8 cellular contexts compared by ENCODE assay signal in genomic region chr2:42196403-42197267, GRCh38. TPM values are rescaled to one million over a fixed set of nuclear protein-coding genes. Genes with fewer than 3 reads are reported as not detected.
DNase-seq lines count a peak whose midpoint lies in the region; ATAC-seq, FAIRE-seq and TF ChIP-seq lines count a peak whose summit lies in the region.

No MANE protein-coding gene starts in this region.

- H3K4me1 Mint-ChIP-seq in immature natural killer cell: peaks cover 25 to 60% of the 10 kb centered on the region in 2 donors

- H3K9me3 Mint-ChIP-seq in immature natural killer cell: no peaks in the 10 kb centered on the region

- intact Hi-C loops in HCT116 (cut with micrococcal nuclease) (loop anchor here (1.0 kb wide), 1 partner anchor 100 kb away; no protein-coding TSS in a partner anchor), K562 (cut with micrococcal nuclease) (loop anchor here (1.0 to 10.0 kb wide), 4 partner anchors 42 to 322 kb away; partner anchors contain the start of gene COX7A2L)

- TF ChIP-seq POLR2A in HCT116 (IDR thresholded peaks at IDR 0.05; ENCODE audit: borderline replicate concordance, extremely low read depth, insufficient read depth, insufficient read length): no peak
- TF ChIP-seq POLR2A in K562 (conservative IDR thresholded peaks at IDR 0.05): no peak

- H3K27ac Mint-ChIP-seq in immature natural killer cell: peak overlapping the region in 4 of 6 donors; percentile 0 to 25 (median 14)

- H3K9ac ChIP-seq in HCT116 (ENCODE audit: low read length): no peak overlapping the region
- H3K9ac ChIP-seq in K562 (ENCODE audit: insufficient read depth in 1 of 2, low read depth in 2 of 2, low read length in 2 of 2): no peak overlapping the region

- H3K9me1 ChIP-seq in K562 (ENCODE audit: control insufficient read depth, insufficient read depth, low read length): no peaks in the 10 kb centered on the region

- H3K9me2 ChIP-seq in HCT116 (ENCODE audit: insufficient read depth): no peaks in the 10 kb centered on the region

- peaks cover 91% of the 10 kb centered on the region for H3K79me2 ChIP-seq in HCT116 (ENCODE audit: insufficient read depth, low read length)
- H3K79me2 ChIP-seq in K562 (ENCODE audit: control insufficient read depth, insufficient read depth, low read length): peaks cover 17% of the 10 kb centered on the region; the same call in 2 of the 3 replicates

- RAD21 ChIA-PET in HCT116 (lab: Charles Lee; ENCODE audit: low non-redundant PET in 1 of 2, low total read pairs in 2 of 2, uncharacterized antibody in 2 of 2, unreplicated experiment in 2 of 2): no interaction called here

- no peaks in the 10 kb centered on the region for H3K9me3 ChIP-seq in HCT116 (ENCODE audit: control insufficient read depth in 1 of 2, insufficient read depth in 1 of 2, low read depth in 1 of 2, low read length in 2 of 2)
- H3K9me3 ChIP-seq in K562 (replicated peaks; ENCODE audit: control insufficient read depth, insufficient read depth, low read depth, low read length): no peaks in the 10 kb centered on the region

- no peak overlapping the region for H3K4me3 ChIP-seq in HCT116 (replicated peaks in 1 of 2; ENCODE audit: low read depth in 1 of 2, low read length in 2 of 2)
- H3K4me3 ChIP-seq in K562: no peak overlapping the region

- POLR2A ChIA-PET in HCT116 (lab: Charles Lee) (no interaction called here), K562 (lab: Yijun Ruan, JAX) (interaction anchor here (0.7 to 1.4 kb wide), 5 partner anchors 11 to 75 kb away, joined by 3 read pairs; no protein-coding TSS in a partner anchor)

- peak; percentile 50 to 98 (median 66) for TF ChIP-seq CTCF in HCT116 (IDR thresholded peaks at IDR 0.05 in 2 of 3, conservative IDR thresholded peaks at IDR 0.05 in 1 of 3; ENCODE audit: borderline replicate concordance in 1 of 3, insufficient read depth in 1 of 3, low read depth in 2 of 3, low read length in 2 of 3)
- peak; percentile 66 to 99 (median 98) for TF ChIP-seq CTCF in K562 (IDR thresholded peaks at IDR 0.05 in 2 of 3, conservative IDR thresholded peaks at IDR 0.05 in 1 of 3; ENCODE audit: insufficient read depth in 2 of 3, low read depth in 1 of 3, low read length in 3 of 3)

- peaks cover 19% of the 10 kb centered on the region; the same call in 1 of the 2 replicates for H4K20me1 ChIP-seq in HCT116 (ENCODE audit: insufficient read depth)
- 0 out of 2 replicates have a peak, but pooled peaks cover 8% of the 10 kb centered on the region for H4K20me1 ChIP-seq in K562 (replicated peaks; ENCODE audit: control insufficient read depth, insufficient read depth, low read length)

- H3K36me3 Mint-ChIP-seq in immature natural killer cell: no peaks in the 10 kb centered on the region

- H3K4me1 ChIP-seq in HCT116 (ENCODE audit: control insufficient read depth in 1 of 2, insufficient read depth in 2 of 2, low read length in 2 of 2): peaks cover 22 to 37% of the 10 kb centered on the region in 2 experiments
- peaks cover 4 to 10% of the 10 kb centered on the region in 2 experiments; a peak in 3 of 5 replicates for H3K4me1 ChIP-seq in K562 (replicated peaks in 1 of 2; ENCODE audit: control insufficient read depth in 2 of 2, insufficient read depth in 2 of 2, low read length in 2 of 2)

- TF ChIP-seq RAD21 in HCT116 (IDR thresholded peaks at IDR 0.05; ENCODE audit: low read depth) (peak; percentile 78), K562 (CRISPR knock-in tag; conservative IDR thresholded peaks at IDR 0.05 in 1 of 2, IDR thresholded peaks at IDR 0.05 in 1 of 2) (peak; percentile 92)

- peak overlapping the region; percentile 64; the same call in 1 of the 2 replicates for H3K4me2 ChIP-seq in HCT116 (ENCODE audit: low read length)
- H3K4me2 ChIP-seq in K562 (ENCODE audit: insufficient read depth, low read length): peak overlapping the region; percentile 52

- H2AFZ ChIP-seq in HCT116 (ENCODE audit: low read depth, low read length, poor library complexity, severe bottlenecking) (no peak overlapping the region), K562 (ENCODE audit: low read depth, low read length) (peak overlapping the region; percentile 33)

- H3K27me3 Mint-ChIP-seq in immature natural killer cell (ENCODE audit: low read depth in 3 of 3): peaks cover 0 to under 1% (median 0%) of the 10 kb centered on the region in 3 donors

- WGBS in K562 (ENCODE audit: insufficient coverage, low coverage, missing lambda C conversion rate): 39% methylated on average over 9 of the region's 9 CpGs

- in situ Hi-C loops in K562 (cut with MboI): loop anchor here (5.0 kb wide), 1 partner anchor 99 kb away; no protein-coding TSS in a partner anchor

- DNase-seq in NCI-H748 (lab: John Stamatoyannopoulos, UW; ENCODE audit: unreplicated experiment): peak; percentile 22
- DNase-seq in NCI-H748 treated with DMSO at 0.1 percent for 48 hours (lab: John Stamatoyannopoulos, UW): no peak
- peak; percentile 22 for DNase-seq in HCT116 (ENCODE audit: low read depth, low spot score)
- DNase-seq in OCI-M2 (lab: John Stamatoyannopoulos, UW; ENCODE audit: unreplicated experiment): peak; percentile 22
- peak; percentile 43 to 73 (median 60) for DNase-seq in K562 (ENCODE audit: extremely low read depth in 1 of 4, low spot score in 3 of 4)
- DNase-seq in immature natural killer cell: peak; percentile 45 to 57 (median 54)
- no peak for DNase-seq in stimulated activated naive CD8-positive, alpha-beta T cell treated with anti-CD3 and anti-CD28 coated beads, Interleukin-15, Interleukin-2, amounts not matched to agents 100 U/mL and 50 U/mL, for 24 hours
- no peak for DNase-seq in DMS79 treated with DMSO at 0.1 percent for 48 hours (lab: John Stamatoyannopoulos, UW)

- peak; percentile 83; the same call in 1 of the 2 replicates for TF ChIP-seq EP300 in K562 (IDR thresholded peaks at IDR 0.05; ENCODE audit: low read length)

- ATAC-seq in HCT116 (peak; percentile 91), K562 (peak; percentile 98)
- peak; percentile 69 for ATAC-seq in stimulated activated naive CD8-positive, alpha-beta T cell treated with anti-CD3 and anti-CD28 coated beads, Interleukin-15, Interleukin-2, amounts not matched to agents 100 U/mL and 50 U/mL, for 24 hours

- CTCF ChIA-PET in HCT116 (lab: Charles Lee): interaction anchor here (0.8 to 1.9 kb wide), 3 partner anchors 11 to 100 kb away, joined by 3 to 14 read pairs (median 3); no protein-coding TSS in a partner anchor
- CTCF ChIA-PET in K562 (lab: Yijun Ruan, JAX; ENCODE audit: low intra/inter-chr PET ratio): interaction anchor here (0.6 to 3.9 kb wide), 6 partner anchors 92 to 461 kb away, joined by 3 to 39 read pairs (median 4); no protein-coding TSS in a partner anchor

- H3K27ac ChIP-seq in HCT116 (ENCODE audit: low read depth, low read length) (no peak overlapping the region), K562 (ENCODE audit: extremely low read depth, low read depth, low read length) (peak overlapping the region; percentile 46; the same call in 1 of the 3 replicates)

- no TSS peak for BruUV-seq in HCT116 (replicated peaks; lab: Mats Ljungman, UMichigan)
- BruUV-seq in K562 (replicated peaks; lab: Mats Ljungman, UMichigan): no TSS peak

- H3K36me3 ChIP-seq in HCT116 (ENCODE audit: control insufficient read depth in 1 of 2, insufficient read depth in 2 of 2, low read length in 2 of 2) (no peaks in the 10 kb centered on the region), K562 (ENCODE audit: control insufficient read depth, insufficient read depth, low read length) (no peaks in the 10 kb centered on the region)

- H3K4me3 Mint-ChIP-seq in immature natural killer cell: no peak overlapping the region

- H3K27me3 ChIP-seq in HCT116 (ENCODE audit: insufficient read depth, low read length) (no peaks in the 10 kb centered on the region), K562 (ENCODE audit: control insufficient read depth in 2 of 2, insufficient read depth in 2 of 2, low read length in 2 of 2) (no peaks in the 10 kb centered on the region)

- FAIRE-seq in K562 (lab: Jason Lieb, UNC): peak; percentile 92

TF ChIP-seq in HCT116, 20 proteins besides CTCF, POLR2A, EP300 and RAD21 (continues in another document):
- TF ChIP-seq MAX (IDR thresholded peaks at IDR 0.05): no peak
- TF ChIP-seq ELF1 (IDR thresholded peaks at IDR 0.05; ENCODE audit: borderline replicate concordance, low read depth): no peak

TF ChIP-seq in K562, 482 proteins besides CTCF, POLR2A, EP300 and RAD21 (continues in another document):
- TF ChIP-seq DEAF1 (CRISPR knock-in tag; IDR thresholded peaks at IDR 0.05): peak; percentile 83
- TF ChIP-seq TEAD1 (CRISPR knock-in tag; IDR thresholded peaks at IDR 0.05): peak in 1 of 2 experiments; percentile 70; a peak in 2 of 4 replicates
- TF ChIP-seq TGIF2 (CRISPR knock-in tag; IDR thresholded peaks at IDR 0.05): no peak

RNA-seq across cellular contexts. Expression of gene EML4, which starts 27.5 kb away (rescaled TPM):
- total RNA-seq in HCT116 (2021; ENCODE audit: unreplicated experiment) (53.5 TPM), K562 (2014; rRNA removed) (27.9 and 28.0 TPM in 2 replicates), K562 (2014; rRNA removed; fragmentation: Illumina TruSeq; extraction: Trizol) (37.7 and 41.6 TPM in 2 replicates), K562 (2015; rRNA removed; fragmentation: Illumina TruSeq; extraction: Trizol) (35.1 and 36.5 TPM in 2 replicates), K562 (2021) (40.7 and 44.5 TPM in 2 replicates)
- polyA plus RNA-seq in HCT116 (2012): 19.1 and 23.2 TPM in 2 replicates
- total RNA-seq in K562 (2011; cell fraction: chromatin; rRNA removed; ENCODE audit: low replicate concordance): 36.7 and 94.3 TPM in 2 replicates
- 17.5 and 23.4 TPM in 2 replicates for total RNA-seq in K562 (2011; cell fraction: nucleolus; rRNA removed)
- 36.4 and 54.7 TPM in 2 replicates for total RNA-seq in K562 (2011; cell fraction: nucleoplasm; rRNA removed)
- polyA plus RNA-seq in K562 (2011; rRNA removed) (37.5 and 48.3 TPM in 2 replicates), K562 (2014; fragmentation: Illumina TruSeq; extraction: Trizol) (29.6 and 36.6 TPM in 2 replicates), K562 (2014; fragmentation: Nextera tagmentation; extraction: Ambion mirVana) (10 to 100 TPM; 14.7 to 15.6 TPM), K562 (2014; rRNA removed) (20.7 and 22.0 TPM in 2 replicates), immature natural killer cell (10 to 100 TPM; 16.1 to 35.3 (median 28.9) TPM)
- 13.4 and 22.4 TPM in 2 replicates for polyA plus RNA-seq in K562 (2011; cell fraction: cytosol; rRNA removed)
- polyA plus RNA-seq in K562 (2011; cell fraction: nucleus; rRNA removed): 44.3 and 44.7 TPM in 2 replicates
- 14.8 and 21.1 TPM in 2 replicates for polyA plus RNA-seq in K562 (2012)
- polyA minus RNA-seq in K562 (2011; rRNA and poly(A)+ RNA removed): 74.0 and 88.5 TPM in 2 replicates
- 21.9 and 24.6 TPM in 2 replicates for polyA minus RNA-seq in K562 (2011; cell fraction: cytosol; rRNA and poly(A)+ RNA removed)
- polyA minus RNA-seq in K562 (2011; cell fraction: nucleus; rRNA and poly(A)+ RNA removed): 26.9 and 36.1 TPM in 2 replicates

Comparison
In these comparisons a context has a peak if more than half of its experiments do, and no peak if none do; other contexts are left out.
1. DNase-seq: peak in NCI-H748 (single experiment), HCT116 (single experiment), OCI-M2 (single experiment), K562 (4 of 4) and immature natural killer cell (3 of 3); none in NCI-H748 treated with DMSO at 0.1 percent for 48 hours (single experiment), stimulated activated naive CD8-positive, alpha-beta T cell treated with anti-CD3 and anti-CD28 coated beads, Interleukin-15, Interleukin-2, amounts not matched to agents 100 U/mL and 50 U/mL, for 24 hours (single experiment) and DMS79 treated with DMSO at 0.1 percent for 48 hours (single experiment).
2. Peak in every context shown above with its lines, with median percentiles within 50 percentile points of each other: ATAC-seq.